29 cellular contexts compared by ENCODE assay signal in genomic region chr14:36822671-36823070, GRCh38.
"Had no signal": no experiment of that assay in that cellular context is flagged by ENCODE, and none has a peak within 500 bp of the region (broad histone marks: within the 10 kb centered on the region; RNA-seq: fewer than 3 reads in every experiment).

No MANE protein-coding gene starts in this region.

- H3K27ac ChIP-seq: adrenal gland, ascending aorta, breast epithelium, cardiac muscle cell, colonic mucosa, gastroesophageal sphincter had no signal

- H3K4me3 ChIP-seq: adrenal gland, ascending aorta, breast epithelium, cardiac muscle cell, colonic mucosa, gastroesophageal sphincter had no signal

- ATAC-seq: activated CD4-positive, alpha-beta T cell treated with anti-CD3 and anti-CD28 coated beads for 36 hours; activated CD8-positive, alpha-beta T cell treated with anti-CD3 and anti-CD28 coated beads for 36 hours; activated T-cell treated with anti-CD3 and anti-CD28 coated beads, Interleukin-2, amount 50 U/mL, for 4 hours; activated T-helper 17 cell treated with anti-CD3 and anti-CD28 coated beads, Interleukin-2, amount 50 U/mL, for 72 hours; esophagus mucosa; gastroesophageal sphincter; T-helper 17 cell had no signal

- H3K9me3 ChIP-seq: ascending aorta, breast epithelium, colonic mucosa, gastroesophageal sphincter had no signal

- H3K36me3 ChIP-seq: adrenal gland, ascending aorta, breast epithelium, cardiac muscle cell, colonic mucosa, gastroesophageal sphincter had no signal

- H3K4me1 ChIP-seq: adrenal gland, ascending aorta, breast epithelium, colonic mucosa, gastroesophageal sphincter had no signal

- H3K27me3 ChIP-seq: adrenal gland, ascending aorta, breast epithelium, colonic mucosa, gastroesophageal sphincter had no signal

- DNase-seq: activated CD4-positive, alpha-beta T cell treated with anti-CD3 and anti-CD28 coated beads for 36 hours; activated CD4-positive, alpha-beta T cell treated with anti-CD3 and anti-CD28 coated beads, Interleukin-2, amount 10 ng/mL, durations not matched to agents 24 days and 14 days; activated CD4-positive, alpha-beta T cell treated with anti-CD3 and anti-CD28 coated beads, Interleukin-2, amount 50 U/mL, for 48 hours; activated CD4-positive, CD25-positive, alpha-beta regulatory T cell; activated CD4-positive, CD25-positive, alpha-beta regulatory T cell treated with anti-CD3 and anti-CD28 coated beads, Interleukin-2, amount 50 U/mL, for 72 hours; activated CD8-positive, alpha-beta memory T cell treated with anti-CD3 and anti-CD28 coated beads for 24 hours; activated CD8-positive, alpha-beta T cell treated with anti-CD3 and anti-CD28 coated beads for 36 hours; activated effector memory CD4-positive, alpha-beta T cell treated with Interleukin-2 at 50 U/mL for 16 hours; activated gamma-delta T cell treated with Interleukin-2 at 50 U/mL for 16 hours; activated naive CD4-positive, alpha-beta T cell treated with anti-CD3 and anti-CD28 coated beads, Interleukin-2, amount 50 U/mL, for 16 hours; activated naive CD4-positive, alpha-beta T cell treated with Interleukin-2 at 50 U/mL for 16 hours; activated T-cell treated with anti-CD3 and anti-CD28 coated beads, Interleukin-2, amount 50 U/mL, for 4 hours; adrenal gland; central memory CD4-positive, alpha-beta T cell; cerebellar nuclear complex; colonic mucosa; effector CD8-positive, alpha-beta T cell; endodermal cell; foreskin melanocyte; head of caudate nucleus; T-helper 1 cell; T-helper 17 cell; T1000 had no signal
